ENCODE assay signal across 16 cellular contexts in genomic region chr10:110848106-110848505, GRCh38. TPM values are rescaled to one million over a fixed set of nuclear protein-coding genes. Genes with fewer than 3 reads are reported as not detected.
DNase-seq lines count a peak whose midpoint lies in the region; ATAC-seq and TF ChIP-seq lines count a peak whose summit lies in the region.
"Had no signal": no experiment of that assay in that cellular context is flagged by ENCODE, and none has a peak within 500 bp of the region (broad histone marks: within the 10 kb centered on the region; RNA-seq: fewer than 3 reads in every experiment).

No MANE protein-coding gene starts in this region.

- no peaks in the 10 kb centered on the region for H3K9me2 ChIP-seq in Karpas-422 (replicated peaks; ENCODE audit: insufficient read depth, low read length)

- H3K27ac ChIP-seq in Karpas-422 (ENCODE audit: low read length), result no peak overlapping the region
- H3K27ac ChIP-seq in VCaP, result peak overlapping the region; percentile 94; the same call in 1 of the 2 replicates

- TF ChIP-seq CTCF in NB4 (IDR thresholded peaks at IDR 0.05; ENCODE audit: low read depth, low read length) (no peak), VCaP (conservative IDR thresholded peaks at IDR 0.05) (no peak), nephron (IDR thresholded peaks at IDR 0.05; ENCODE audit: unreplicated experiment in 3 of 3) (no peak)

- H3K27me3 Mint-ChIP-seq in nephron (ENCODE audit: low read depth), result no peaks in the 10 kb centered on the region

- H3K4me3 Mint-ChIP-seq in nephron, result no peak overlapping the region
- H3K4me3 Mint-ChIP-seq: CD8-positive, alpha-beta T cell; H9 had no signal

- no peak overlapping the region for H3K4me2 ChIP-seq in Karpas-422 (ENCODE audit: low read depth, low read length, poor library complexity, severe bottlenecking)

- H3K9me3 ChIP-seq in Karpas-422 (ENCODE audit: low read length), result no peaks in the 10 kb centered on the region
- H3K9me3 ChIP-seq: BLaER1 had no signal

- ATAC-seq in HG03175 (IDR thresholded peaks at IDR 0.05; ENCODE audit: unreplicated experiment), result no peak
- ATAC-seq: CD8-positive, alpha-beta T cell; K562 had no signal

- no peak for TF ChIP-seq POLR2A in NB4 (IDR thresholded peaks at IDR 0.05; ENCODE audit: extremely low read depth, insufficient read length)

- H3K9me3 Mint-ChIP-seq in nephron, result no peaks in the 10 kb centered on the region
- H3K9me3 Mint-ChIP-seq: CD8-positive, alpha-beta T cell had no signal

- H3K27ac Mint-ChIP-seq in nephron, result peak overlapping the region; percentile 57 to 95 (median 77)
- H3K27ac Mint-ChIP-seq: CD8-positive, alpha-beta T cell; H9 had no signal

- no peaks in the 10 kb centered on the region for H3K79me2 ChIP-seq in Karpas-422 (ENCODE audit: low read length)

- H3K4me1 Mint-ChIP-seq in nephron, result peaks cover 37% of the 10 kb centered on the region
- H3K4me1 Mint-ChIP-seq: H9 had no signal

- no peaks in the 10 kb centered on the region for H3K36me3 ChIP-seq in Karpas-422 (ENCODE audit: insufficient read depth, low read length)
- H3K36me3 ChIP-seq: BLaER1 had no signal

- no peaks in the 10 kb centered on the region for H3K27me3 ChIP-seq in Karpas-422 (ENCODE audit: low read length)
- H3K27me3 ChIP-seq: BLaER1 had no signal

- peaks cover 39% of the 10 kb centered on the region for H3K4me1 ChIP-seq in Karpas-422 (ENCODE audit: low read length)

- no peak overlapping the region for H2AFZ ChIP-seq in Karpas-422 (ENCODE audit: low read length)

- DNase-seq in Karpas-422 (peak; percentile 70), NB4 (ENCODE audit: low read depth) (peak; percentile 91), GM03348 (ENCODE audit: low spot score) (no peak), Ammon's horn (ENCODE audit: low spot score) (no peak), globus pallidus (ENCODE audit: low spot score) (no peak)
- DNase-seq: ACHN; Calu3; CD8-positive, alpha-beta T cell; DMS79 treated with DMSO at 0.1 percent for 48 hours; H9; IMR-90 had no signal

- no peaks in the 10 kb centered on the region for H4K20me1 ChIP-seq in Karpas-422 (ENCODE audit: insufficient read depth, low read depth, low read length)
- H4K20me1 ChIP-seq: BLaER1 had no signal

- no peak overlapping the region for H3K9ac ChIP-seq in Karpas-422 (ENCODE audit: low read length)
- H3K9ac ChIP-seq: BLaER1 had no signal

- H3K36me3 Mint-ChIP-seq in nephron (ENCODE audit: low read depth), result no peaks in the 10 kb centered on the region
- H3K36me3 Mint-ChIP-seq: CD8-positive, alpha-beta T cell had no signal

- no peak overlapping the region for H3K4me3 ChIP-seq in Karpas-422 (ENCODE audit: low read length)
- H3K4me3 ChIP-seq in NB4 (ENCODE audit: low read depth, low read length), result no peak overlapping the region
- H3K4me3 ChIP-seq: BLaER1, K562 had no signal

RNA-seq across cellular contexts. Expression of gene PDCD4, which starts 23.6 kb away (rescaled TPM):
- 40.0 and 77.4 TPM in 2 replicates for total RNA-seq in Karpas-422 (2014; rRNA removed; shearing (Covaris generic); ENCODE audit: low replicate concordance)

Comparison
In these comparisons a context has a peak if more than half of its experiments do, and no peak if none do; other contexts are left out.
1. DNase-seq: peak in Karpas-422 (single experiment) and NB4 (single experiment); none in GM03348 (single experiment), Ammon's horn (single experiment) and globus pallidus (single experiment).